Comparison of ENCODE assay signal across 8 cellular contexts in the genomic region with DNA sequence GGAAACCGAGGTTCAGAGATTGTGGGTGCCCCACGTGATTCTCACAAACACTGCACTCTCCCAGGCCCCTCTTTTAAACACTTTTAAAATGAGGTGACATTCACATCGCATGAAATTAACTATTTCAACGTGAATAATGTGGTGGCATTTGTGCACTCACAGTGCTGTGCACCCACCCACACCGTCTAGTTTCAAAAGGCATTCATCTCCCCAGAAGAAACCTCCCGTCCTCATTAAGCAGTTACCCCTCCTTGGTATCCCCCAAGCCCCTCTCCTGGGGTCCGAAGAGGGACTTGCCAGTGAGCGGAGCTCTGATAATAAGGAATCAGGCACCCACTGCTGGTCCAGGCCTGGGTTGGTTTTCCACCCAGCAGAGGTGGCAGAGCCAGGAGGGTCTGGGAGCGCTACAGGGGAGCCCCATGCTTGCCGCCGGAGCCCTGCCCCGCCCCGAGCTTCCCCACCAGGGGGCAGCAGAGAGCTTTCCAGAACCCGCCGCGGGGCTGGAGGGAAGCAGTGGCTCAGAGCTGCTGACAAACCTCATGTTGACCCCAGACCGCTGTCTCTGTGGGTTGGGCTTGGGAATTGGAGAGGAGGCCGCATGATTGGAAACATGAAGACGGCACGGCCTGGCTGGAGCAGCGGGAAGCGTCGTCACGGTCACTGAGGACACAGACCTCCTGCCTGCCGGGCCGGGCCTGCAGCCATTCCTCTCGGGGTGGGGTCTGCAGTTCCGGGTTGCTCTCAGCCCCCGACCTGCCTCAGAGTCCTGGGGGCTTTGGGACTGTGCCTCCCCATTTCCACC. TPM values are rescaled to one million over a fixed set of nuclear protein-coding genes. Genes with fewer than 3 reads are reported as not detected.
A peak's percentile ranks its signal among the peaks of the same experiment; 100 is the strongest.
DNase-seq lines count a peak whose midpoint lies in the region; ATAC-seq and TF ChIP-seq lines count a peak whose summit lies in the region.

No MANE protein-coding gene starts in this region.

- H3K4me3 ChIP-seq in astrocyte of the spinal cord (ENCODE audit: low read depth, low read length) (no peak overlapping the region), skeletal muscle tissue (ENCODE audit: low read length in 3 of 3) (peak overlapping the region in 2 of 3 donors; percentile 10 to 35)

- H3K27ac ChIP-seq in skeletal muscle tissue (ENCODE audit: low read depth, low read length): peak overlapping the region; percentile 78

- TF ChIP-seq CTCF in astrocyte of the spinal cord (IDR thresholded peaks at IDR 0.05; ENCODE audit: low read depth, low read length): peak; percentile 99

- no peak for ATAC-seq in GM19328 (IDR thresholded peaks at IDR 0.05; ENCODE audit: unreplicated experiment)

- no peaks in the 10 kb centered on the region for H3K9me3 ChIP-seq in skeletal muscle tissue (ENCODE audit: control insufficient read depth in 3 of 3, low read length in 3 of 3)

- DNase-seq in Daoy (ENCODE audit: low read depth) (peak; percentile 81), H4 (ENCODE audit: low spot score) (peak; percentile 91), NCI-H1048 (lab: John Stamatoyannopoulos, UW) (peak; percentile 41), T1000 (lab: John Stamatoyannopoulos, UW) (peak; percentile 86), astrocyte of the spinal cord (ENCODE audit: low read depth, low spot score) (peak; percentile 92), iPS DF 19.7 (ENCODE audit: low read depth, low spot score) (peak; percentile 76)

- H3K4me1 ChIP-seq in skeletal muscle tissue (ENCODE audit: control insufficient read depth in 3 of 3, insufficient read depth in 3 of 3, low read length in 3 of 3): peaks cover 7 to 15% (median 12%) of the 10 kb centered on the region in 3 donors

- in situ Hi-C loops in astrocyte of the spinal cord (cut with HindIII; ENCODE audit: low sequenced_read_pairs): no loop called here

- H3K27me3 ChIP-seq in skeletal muscle tissue (ENCODE audit: control insufficient read depth in 3 of 3, insufficient read depth in 3 of 3, low read length in 3 of 3): no peaks in the 10 kb centered on the region

- peak overlapping the region; percentile 65 to 75 (median 69) for H3K9ac ChIP-seq in skeletal muscle tissue (ENCODE audit: low read depth in 1 of 3, low read length in 3 of 3)

- peaks cover 0 to 5% (median 0%) of the 10 kb centered on the region in 3 donors for H3K36me3 ChIP-seq in skeletal muscle tissue (ENCODE audit: control insufficient read depth in 3 of 3, insufficient read depth in 3 of 3, low read length in 3 of 3)

RNA-seq across cellular contexts. Expression of a gene that starts 27.5 kb away (rescaled TPM):
- total RNA-seq in Daoy (2014; rRNA removed; shearing (Covaris generic)): 0.11 and 0.27 TPM in 2 replicates
- total RNA-seq in H4 (2014; rRNA removed; shearing (Covaris generic)): 6.7 and 9.6 TPM in 2 replicates
- total RNA-seq in skeletal muscle tissue: 20.9 TPM

RNA-seq across cellular contexts. Expression of a gene that starts 43.0 kb away (rescaled TPM):
- total RNA-seq in Daoy (2014; rRNA removed; shearing (Covaris generic)): 10.1 and 19.9 TPM in 2 replicates
- total RNA-seq in H4 (2014; rRNA removed; shearing (Covaris generic)): 2.2 and 4.5 TPM in 2 replicates
- total RNA-seq in skeletal muscle tissue: 13.0 TPM

Comparison
In these comparisons a context has a peak if more than half of its experiments do, and no peak if none do; other contexts are left out.
1. DNase-seq: peak in every context shown above with its lines; median percentile 92 in astrocyte of the spinal cord; 91 in H4; 86 in T1000; 81 in Daoy; 76 in iPS DF 19.7; 41 in NCI-H1048.